In the genomic region with DNA sequence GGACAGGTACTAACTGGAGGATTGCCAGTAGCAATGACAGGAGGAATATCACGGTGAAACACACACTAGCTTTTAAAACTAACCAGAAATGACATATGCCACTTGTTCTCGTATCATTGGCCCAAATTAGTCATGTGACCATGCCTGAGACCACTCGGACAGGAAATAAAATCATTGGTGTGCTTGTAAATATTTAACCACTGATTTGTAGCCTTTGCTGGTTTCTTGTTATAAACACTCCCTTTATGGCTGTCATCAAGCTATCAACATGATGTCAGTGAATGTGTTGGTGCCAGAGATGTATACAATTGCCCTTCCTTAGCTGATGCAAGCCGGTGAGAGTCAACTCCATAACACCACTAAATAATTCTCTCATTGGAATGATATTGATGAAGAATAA, we compare ENCODE assay signal across 19 cellular contexts.
"Had no signal": no experiment of that assay in that cellular context is flagged by ENCODE, and none has a peak within 500 bp of the region (broad histone marks: within the 10 kb centered on the region; RNA-seq: fewer than 3 reads in every experiment).

No MANE protein-coding gene starts in this region.

- DNase-seq: activated CD4-positive, alpha-beta T cell treated with anti-CD3 and anti-CD28 coated beads, Interleukin-2, amount 50 U/mL, for 48 hours; activated CD4-positive, CD25-positive, alpha-beta regulatory T cell treated with anti-CD3 and anti-CD28 coated beads, Interleukin-2, amount 50 U/mL, for 72 hours; activated effector memory CD4-positive, alpha-beta T cell treated with Interleukin-2 at 50 U/mL for 16 hours; amniotic stem cell; effector CD4-positive, alpha-beta T cell; hippocampal formation; left ventricle myocardium inferior; nephron progenitor cell; psoas muscle; spleen; stimulated activated CD4-positive, alpha-beta T cell treated with anti-CD3 and anti-CD28 coated beads, Interleukin-1b, Interleukin-23, amount 100 ng/mL, for 48 hours; stimulated activated naive CD8-positive, alpha-beta T cell treated with anti-CD3 and anti-CD28 coated beads, Interleukin-15, amount 100 ng/mL, for 72 hours; T-cell; T-helper 9 cell; upper lobe of left lung had no signal

- H3K27ac ChIP-seq: esophagus muscularis mucosa, left ventricle myocardium inferior, psoas muscle, spleen, upper lobe of left lung had no signal

- H3K4me3 ChIP-seq: esophagus muscularis mucosa, left ventricle myocardium inferior, psoas muscle, spleen, upper lobe of left lung had no signal

- ATAC-seq: psoas muscle; sciatic nerve; stimulated activated naive CD8-positive, alpha-beta T cell treated with anti-CD3 and anti-CD28 coated beads, Interleukin-15, amount 100 ng/mL, for 72 hours; T-cell had no signal

- H3K4me1 ChIP-seq: esophagus muscularis mucosa, left ventricle myocardium inferior, psoas muscle, upper lobe of left lung had no signal

- H3K27me3 ChIP-seq: esophagus muscularis mucosa, spleen, upper lobe of left lung had no signal

- H3K4me1 Mint-ChIP-seq: nephron progenitor cell had no signal

- H3K27ac Mint-ChIP-seq: activated naive CD8-positive, alpha-beta T cell; nephron progenitor cell; stimulated activated naive CD8-positive, alpha-beta T cell treated with anti-CD3 and anti-CD28 coated beads, Interleukin-15, amount 100 ng/mL, for 72 hours; T-cell had no signal

- H3K4me3 Mint-ChIP-seq: activated naive CD8-positive, alpha-beta T cell; nephron progenitor cell; stimulated activated naive CD8-positive, alpha-beta T cell treated with anti-CD3 and anti-CD28 coated beads, Interleukin-15, amount 100 ng/mL, for 72 hours; T-cell had no signal

- H3K36me3 Mint-ChIP-seq: activated naive CD8-positive, alpha-beta T cell had no signal

- FAIRE-seq: keratinocyte had no signal

- H3K27me3 Mint-ChIP-seq: activated naive CD8-positive, alpha-beta T cell; stimulated activated naive CD8-positive, alpha-beta T cell treated with anti-CD3 and anti-CD28 coated beads, Interleukin-15, amount 100 ng/mL, for 72 hours had no signal
